Comparison of ENCODE assay signal across 8 cellular contexts in genomic region chrX:40097492-40098263, GRCh38. TPM values are rescaled to one million over a fixed set of nuclear protein-coding genes. Genes with fewer than 3 reads are reported as not detected.
A peak's percentile ranks its signal among the peaks of the same experiment; 100 is the strongest.
DNase-seq lines count a peak whose midpoint lies in the region; ATAC-seq, FAIRE-seq and TF ChIP-seq lines count a peak whose summit lies in the region.

TSS of gene BCOR (minus strand) at chrX:40097958. CDS start at chrX:40077929, 20,029 bp downstream.

- peak within 1 kb of the TSS; percentile 63 for H3K4me3 ChIP-seq in LNCaP clone FGC (ENCODE audit: low read depth, low read length)
- H3K4me3 ChIP-seq in astrocyte (ENCODE audit: insufficient read depth, low read depth, low read length), result peak within 1 kb of the TSS; percentile 52
- H3K4me3 ChIP-seq in sigmoid colon, result peak within 1 kb of the TSS; percentile 56 to 80 (median 69)

- 0 to 1% methylated on average over 99 to 100 of the region's 100 CpGs for WGBS in sigmoid colon, 2 donors

- TF ChIP-seq EP300 in sigmoid colon (IDR thresholded peaks at IDR 0.05), result no peak

- H3K36me3 Mint-ChIP-seq in T-helper 1 cell treated with Interleukin-12 subunit alpha and Interleukin-12 subunit beta and Interleukin-4 antibody, amounts not matched to agents 30 μg/mL and 1 μg/mL, for 36 hours (ENCODE audit: low read depth), result no peaks in the 10 kb centered on the region
- H3K36me3 Mint-ChIP-seq in astrocyte (ENCODE audit: low read depth, unreplicated experiment), result no peaks in the 10 kb centered on the region

- H3K27ac Mint-ChIP-seq in T-helper 1 cell treated with Interleukin-12 subunit alpha and Interleukin-12 subunit beta and Interleukin-4 antibody, amounts not matched to agents 30 μg/mL and 1 μg/mL, for 36 hours, result peak within 1 kb of the TSS; percentile 92
- H3K27ac Mint-ChIP-seq in astrocyte (ENCODE audit: unreplicated experiment), result peak within 1 kb of the TSS; percentile 72

- peaks cover 33% of the 10 kb centered on the region for H3K79me2 ChIP-seq in astrocyte (ENCODE audit: insufficient read depth, low read length)

- H3K4me1 ChIP-seq in astrocyte (ENCODE audit: insufficient read depth, low read length) (peaks cover 20% of the 10 kb centered on the region), sigmoid colon (peaks cover 0 to 81% (median 26%) of the 10 kb centered on the region in 4 donors)

- FAIRE-seq in astrocyte (lab: Jason Lieb, UNC), result no peak

- peak within 1 kb of the TSS; percentile 26 for H2AFZ ChIP-seq in astrocyte (ENCODE audit: low read depth, low read length)

- peak within 1 kb of the TSS; percentile 88 for H3K4me3 Mint-ChIP-seq in T-helper 1 cell treated with Interleukin-12 subunit alpha and Interleukin-12 subunit beta and Interleukin-4 antibody, amounts not matched to agents 30 μg/mL and 1 μg/mL, for 36 hours
- peak within 1 kb of the TSS; percentile 86 for H3K4me3 Mint-ChIP-seq in astrocyte (ENCODE audit: unreplicated experiment)

- H3K4me2 ChIP-seq in astrocyte (ENCODE audit: low read length), result peak within 1 kb of the TSS; percentile 92

- no peaks in the 10 kb centered on the region for H3K27me3 ChIP-seq in astrocyte (ENCODE audit: insufficient read depth, low read length)
- H3K27me3 ChIP-seq in sigmoid colon, result peaks cover 0 to 21% (median 0%) of the 10 kb centered on the region in 3 donors

- H3K27ac ChIP-seq in astrocyte (ENCODE audit: low read depth, low read length), result peak within 1 kb of the TSS; percentile 33
- peak within 1 kb of the TSS; percentile 87 to 96 (median 92) for H3K27ac ChIP-seq in sigmoid colon

- no peaks in the 10 kb centered on the region for H3K9me3 Mint-ChIP-seq in T-helper 1 cell treated with Interleukin-12 subunit alpha and Interleukin-12 subunit beta and Interleukin-4 antibody, amounts not matched to agents 30 μg/mL and 1 μg/mL, for 36 hours
- no peaks in the 10 kb centered on the region for H3K9me3 Mint-ChIP-seq in astrocyte (ENCODE audit: unreplicated experiment)

- TF ChIP-seq CTCF in LNCaP clone FGC (IDR thresholded peaks at IDR 0.05; ENCODE audit: control insufficient read depth, extremely low read depth, insufficient read depth), result no peak
- no peak for TF ChIP-seq CTCF in astrocyte (IDR thresholded peaks at IDR 0.05; ENCODE audit: insufficient read depth, low read depth, low read length)
- no peak for TF ChIP-seq CTCF in sigmoid colon (IDR thresholded peaks at IDR 0.05)

- no peaks in the 10 kb centered on the region for H3K27me3 Mint-ChIP-seq in T-helper 1 cell treated with Interleukin-12 subunit alpha and Interleukin-12 subunit beta and Interleukin-4 antibody, amounts not matched to agents 30 μg/mL and 1 μg/mL, for 36 hours (ENCODE audit: low read depth)
- peaks cover 2% of the 10 kb centered on the region for H3K27me3 Mint-ChIP-seq in astrocyte (ENCODE audit: low read depth, unreplicated experiment)

- H3K4me1 Mint-ChIP-seq in T-helper 1 cell treated with Interleukin-12 subunit alpha and Interleukin-12 subunit beta and Interleukin-4 antibody, amounts not matched to agents 30 μg/mL and 1 μg/mL, for 36 hours (ENCODE audit: low read depth), result peaks cover 18% of the 10 kb centered on the region
- H3K4me1 Mint-ChIP-seq in astrocyte (ENCODE audit: low read depth, unreplicated experiment), result peaks cover 6% of the 10 kb centered on the region

- H3K9ac ChIP-seq in astrocyte (ENCODE audit: low read length), result peak within 1 kb of the TSS; percentile 74

- no peak for ATAC-seq in HG02623 (IDR thresholded peaks at IDR 0.05; ENCODE audit: unreplicated experiment)

- H3K9me3 ChIP-seq in astrocyte (ENCODE audit: insufficient read depth, low read depth, low read length), result no peaks in the 10 kb centered on the region
- H3K9me3 ChIP-seq in sigmoid colon, result no peaks in the 10 kb centered on the region

- peaks cover 27% of the 10 kb centered on the region for H4K20me1 ChIP-seq in astrocyte (ENCODE audit: insufficient read depth, low read length)

- peak; percentile 67 for DNase-seq in NCI-H2107 (lab: John Stamatoyannopoulos, UW)
- no peak for DNase-seq in NCI-H2107 treated with DMSO at 0.1 percent for 48 hours (lab: John Stamatoyannopoulos, UW; ENCODE audit: unreplicated experiment)
- no peak for DNase-seq in LNCaP clone FGC (ENCODE audit: low read depth)
- no peak for DNase-seq in astrocyte (ENCODE audit: low read depth)
- peak in 47 of 51 donors; percentile 7 to 79 (median 60) for DNase-seq in hypothalamus (lab: John Stamatoyannopoulos, UW)
- peak; percentile 90 for DNase-seq in sigmoid colon

- H3K36me3 ChIP-seq in astrocyte (ENCODE audit: insufficient read depth, low read length) (no peaks in the 10 kb centered on the region), sigmoid colon (no peaks in the 10 kb centered on the region)

- intact Hi-C loops in sigmoid colon (cut with DNase I), result loop anchor here (1.0 to 10.0 kb wide), 4 partner anchors 71 to 190 kb away; no protein-coding TSS in a partner anchor

- peak in 1 of 2 donors; percentile 22 for TF ChIP-seq POLR2A in sigmoid colon (IDR thresholded peaks at IDR 0.05)

RNA-seq across cellular contexts. Expression of gene BCOR, which starts in this region (rescaled TPM):
- total RNA-seq in astrocyte (9.0 TPM in 2 replicates), sigmoid colon (10 to 100 TPM; 15.8 to 31.6 (median 23.0) TPM)
- 10 to 100 TPM in 1 of 3 donors, 1 to 10 TPM in 2; 3.5 to 11.5 (median 3.6) TPM for polyA plus RNA-seq in sigmoid colon

Comparison
In these comparisons a context has a peak if more than half of its experiments do, and no peak if none do; other contexts are left out.
1. DNase-seq: peak in NCI-H2107 (single experiment), hypothalamus (47 of 51) and sigmoid colon (single experiment); none in NCI-H2107 treated with DMSO at 0.1 percent for 48 hours (single experiment), LNCaP clone FGC (single experiment) and astrocyte (single experiment).
2. Peak in every context shown above with its lines, with median percentiles within 50 percentile points of each other: H3K4me3 ChIP-seq.